Comparison of ENCODE assay signal across 19 cellular contexts in the genomic region with DNA sequence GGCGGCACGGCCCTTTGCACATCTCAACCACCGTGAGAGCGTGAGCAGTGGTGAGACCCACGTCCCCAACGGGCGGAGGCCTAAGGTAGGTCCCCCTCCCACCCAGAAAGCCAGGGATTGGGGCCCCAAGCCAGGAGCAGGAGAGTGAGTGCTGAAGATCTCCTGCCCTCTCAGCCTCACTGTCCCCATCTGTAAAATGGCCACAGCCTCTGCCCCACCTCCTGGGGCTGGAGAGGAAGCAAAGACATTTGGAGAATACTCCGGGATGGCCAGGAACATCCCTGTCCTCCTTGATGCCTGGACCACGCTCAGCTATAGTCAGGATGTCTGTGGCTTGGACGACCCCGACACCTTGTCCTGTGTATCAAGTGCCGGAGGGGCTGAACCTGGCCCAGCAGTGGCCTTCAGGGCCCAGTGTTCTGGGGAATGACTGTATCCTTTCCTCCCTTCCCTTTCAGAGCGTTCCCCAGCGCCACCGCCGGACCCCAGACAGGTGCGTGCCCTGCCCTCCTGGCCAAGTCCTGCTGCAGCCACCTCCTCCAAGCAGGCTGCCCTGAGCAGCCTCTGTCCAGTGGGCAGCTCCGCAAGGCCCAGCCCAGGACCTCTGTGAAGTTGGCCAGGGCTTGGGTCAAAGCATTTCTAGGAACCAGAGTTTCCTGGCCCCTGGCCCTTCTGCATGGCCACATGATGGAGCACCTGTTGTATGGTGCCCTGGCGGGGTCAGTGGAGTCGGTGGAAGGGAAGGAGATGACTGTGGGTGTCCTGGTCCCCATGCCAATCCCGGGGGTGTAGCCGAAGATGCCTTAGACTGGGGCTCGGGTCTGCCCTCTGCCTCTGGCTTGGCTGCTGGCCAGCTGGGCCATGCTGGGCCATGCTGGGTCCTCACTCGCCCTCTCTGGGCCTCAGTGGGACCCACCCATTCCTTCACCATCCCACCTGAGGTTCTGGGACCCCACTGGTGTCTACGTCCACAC. TPM values are rescaled to one million over a fixed set of nuclear protein-coding genes. Genes with fewer than 3 reads are reported as not detected.
DNase-seq lines count a peak whose midpoint lies in the region; ATAC-seq and TF ChIP-seq lines count a peak whose summit lies in the region.
"Had no signal": no experiment of that assay in that cellular context is flagged by ENCODE, and none has a peak within 500 bp of the region (broad histone marks: within the 10 kb centered on the region; RNA-seq: fewer than 3 reads in every experiment).

No MANE protein-coding gene starts in this region.

- H3K4me1 ChIP-seq in BLaER1 treated with 17β-estradiol and CSF1 and Interleukin-3, amounts not matched to agents 10 nM and 100 nM = peaks cover 41 to 86% (median 65%) of the 10 kb centered on the region in 10 experiments
- H3K4me1 ChIP-seq in ovary (ENCODE audit: insufficient read depth) = peaks cover 22% of the 10 kb centered on the region
- H3K4me1 ChIP-seq: gastrocnemius medialis had no signal

- H3K27ac ChIP-seq in BLaER1 treated with 17β-estradiol and CSF1 and Interleukin-3, amounts not matched to agents 10 nM and 100 nM = peak overlapping the region in 9 of 11 experiments; percentile 41 to 76 (median 64); a peak in 15 of 22 replicates
- peak overlapping the region in 1 of 2 donors; percentile 31 for H3K27ac ChIP-seq in ovary
- H3K27ac ChIP-seq: adrenal gland, gastrocnemius medialis had no signal

- peak overlapping the region in 9 of 11 experiments; percentile 3 to 65 (median 51); a peak in 12 of 22 replicates for H3K9ac ChIP-seq in BLaER1 treated with 17β-estradiol and CSF1 and Interleukin-3, amounts not matched to agents 10 nM and 100 nM

- intact Hi-C loops in activated CD4-positive, alpha-beta T cell treated with anti-CD3 and anti-CD28 coated beads for 36 hours (cut with DNase I, micrococcal nuclease) = no loop called here
- intact Hi-C loops in activated CD4-positive, alpha-beta T cell treated with anti-CD3 and anti-CD28 coated beads, Interleukin-2, amount 10 ng/mL, durations not matched to agents 24 days and 14 days (cut with micrococcal nuclease) = no loop called here
- intact Hi-C loops in ovary (cut with DNase I) = no loop called here

- TF ChIP-seq EP300 in ovary (IDR thresholded peaks at IDR 0.05) = no peak

- H3K9me3 Mint-ChIP-seq in activated CD4-positive, alpha-beta T cell treated with anti-CD3 and anti-CD28 coated beads for 36 hours (ENCODE audit: low read depth) = no peaks in the 10 kb centered on the region
- no peaks in the 10 kb centered on the region for H3K9me3 Mint-ChIP-seq in activated CD4-positive, alpha-beta T cell treated with anti-CD3 and anti-CD28 coated beads, Interleukin-2, amount 10 ng/mL, durations not matched to agents 24 days and 14 days
- H3K9me3 Mint-ChIP-seq: CD8-positive, alpha-beta memory T cell; central memory CD8-positive, alpha-beta T cell; GM23338; IgD-negative memory B cell; memory B cell; neural crest cell had no signal

- H3K27ac Mint-ChIP-seq in activated CD4-positive, alpha-beta T cell treated with anti-CD3 and anti-CD28 coated beads for 36 hours = no peak overlapping the region
- no peak overlapping the region for H3K27ac Mint-ChIP-seq in activated CD4-positive, alpha-beta T cell treated with anti-CD3 and anti-CD28 coated beads, Interleukin-2, amount 10 ng/mL, durations not matched to agents 24 days and 14 days
- H3K27ac Mint-ChIP-seq: GM23338, IgD-negative memory B cell, memory B cell had no signal

- peak; percentile 6 for DNase-seq in activated CD4-positive, alpha-beta T cell treated with anti-CD3 and anti-CD28 coated beads for 36 hours
- DNase-seq in activated CD4-positive, alpha-beta T cell treated with anti-CD3 and anti-CD28 coated beads, Interleukin-2, amount 10 ng/mL, durations not matched to agents 24 days and 14 days = no peak
- peak; percentile 39 for DNase-seq in ecto neural progenitor cell (ENCODE audit: low spot score)
- peak in 3 of 5 donors; percentile 26 to 28 (median 26) for DNase-seq in ovary
- DNase-seq in NCI-H1417 (lab: John Stamatoyannopoulos, UW) = no peak
- no peak for DNase-seq in T1000 (lab: John Stamatoyannopoulos, UW)
- DNase-seq: NCI-H748 treated with DMSO at 0.1 percent for 48 hours; stimulated activated CD4-positive, alpha-beta T cell treated with anti-CD3 and anti-CD28 coated beads, Interleukin-4, amount 100 ng/mL, for 4 hours had no signal

- H3K27me3 ChIP-seq in BLaER1 treated with 17β-estradiol and CSF1 and Interleukin-3, amounts not matched to agents 10 nM and 100 nM = no peaks in the 10 kb centered on the region
- H3K27me3 ChIP-seq in ovary = no peaks in the 10 kb centered on the region
- H3K27me3 ChIP-seq: adrenal gland, gastrocnemius medialis, tibial artery had no signal

- peaks cover 14% of the 10 kb centered on the region for H3K36me3 Mint-ChIP-seq in activated CD4-positive, alpha-beta T cell treated with anti-CD3 and anti-CD28 coated beads for 36 hours (ENCODE audit: low read depth)
- peaks cover 29% of the 10 kb centered on the region for H3K36me3 Mint-ChIP-seq in activated CD4-positive, alpha-beta T cell treated with anti-CD3 and anti-CD28 coated beads, Interleukin-2, amount 10 ng/mL, durations not matched to agents 24 days and 14 days (ENCODE audit: low read depth)
- H3K36me3 Mint-ChIP-seq: IgD-negative memory B cell had no signal

- peaks cover 0 to 97% (median 0%) of the 10 kb centered on the region in 11 experiments; a peak in 9 of 22 replicates for H4K20me1 ChIP-seq in BLaER1 treated with 17β-estradiol and CSF1 and Interleukin-3, amounts not matched to agents 10 nM and 100 nM

- peaks cover under 1% of the 10 kb centered on the region for H3K4me1 Mint-ChIP-seq in activated CD4-positive, alpha-beta T cell treated with anti-CD3 and anti-CD28 coated beads for 36 hours
- peaks cover 2% of the 10 kb centered on the region for H3K4me1 Mint-ChIP-seq in activated CD4-positive, alpha-beta T cell treated with anti-CD3 and anti-CD28 coated beads, Interleukin-2, amount 10 ng/mL, durations not matched to agents 24 days and 14 days
- H3K4me1 Mint-ChIP-seq: GM23338, IgD-negative memory B cell, memory B cell had no signal

- H3K9me3 ChIP-seq in BLaER1 treated with 17β-estradiol and CSF1 and Interleukin-3, amounts not matched to agents 10 nM and 100 nM (replicated peaks in 1 of 11) = no peaks in the 10 kb centered on the region
- H3K9me3 ChIP-seq in ovary = no peaks in the 10 kb centered on the region
- H3K9me3 ChIP-seq: adrenal gland, gastrocnemius medialis, tibial artery had no signal

- no peak overlapping the region for H3K4me3 Mint-ChIP-seq in activated CD4-positive, alpha-beta T cell treated with anti-CD3 and anti-CD28 coated beads for 36 hours
- H3K4me3 Mint-ChIP-seq in activated CD4-positive, alpha-beta T cell treated with anti-CD3 and anti-CD28 coated beads, Interleukin-2, amount 10 ng/mL, durations not matched to agents 24 days and 14 days = no peak overlapping the region
- H3K4me3 Mint-ChIP-seq: CD8-positive, alpha-beta memory T cell; central memory CD8-positive, alpha-beta T cell; GM23338; memory B cell; neural crest cell had no signal

- H3K36me3 ChIP-seq in BLaER1 treated with 17β-estradiol and CSF1 and Interleukin-3, amounts not matched to agents 10 nM and 100 nM = peaks cover 0 to 99% (median 0%) of the 10 kb centered on the region in 11 experiments; a peak in 12 of 22 replicates
- H3K36me3 ChIP-seq in ovary = no peaks in the 10 kb centered on the region
- H3K36me3 ChIP-seq: adrenal gland, gastrocnemius medialis, tibial artery had no signal

- H3K4me2 ChIP-seq in BLaER1 treated with 17β-estradiol and CSF1 and Interleukin-3, amounts not matched to agents 10 nM and 100 nM = peak overlapping the region in 9 of 11 experiments; percentile 65 to 90 (median 88); a peak in 18 of 22 replicates
- H3K4me2 ChIP-seq: GM23338 had no signal

- POLR2A ChIA-PET in activated CD4-positive, alpha-beta T cell treated with anti-CD3 and anti-CD28 coated beads for 36 hours (lab: Charles Lee) = no interaction called here

- no peak for TF ChIP-seq POLR2A in ovary (IDR thresholded peaks at IDR 0.05)

- no peak for ATAC-seq in activated CD4-positive, alpha-beta T cell treated with anti-CD3 and anti-CD28 coated beads for 36 hours
- ATAC-seq in GM19324 (IDR thresholded peaks at IDR 0.05; ENCODE audit: low FRiP score, unreplicated experiment) = no peak
- ATAC-seq: gastrocnemius medialis, GM23338 had no signal

- 90 to 93% (median 92%) methylated on average over 25 of the region's 25 CpGs for WGBS in ovary, 3 donors

- no peak for TF ChIP-seq CTCF in ovary (IDR thresholded peaks at IDR 0.05)

- H3K27me3 Mint-ChIP-seq in activated CD4-positive, alpha-beta T cell treated with anti-CD3 and anti-CD28 coated beads for 36 hours = no peaks in the 10 kb centered on the region
- H3K27me3 Mint-ChIP-seq in activated CD4-positive, alpha-beta T cell treated with anti-CD3 and anti-CD28 coated beads, Interleukin-2, amount 10 ng/mL, durations not matched to agents 24 days and 14 days = no peaks in the 10 kb centered on the region
- H3K27me3 Mint-ChIP-seq: CD8-positive, alpha-beta memory T cell; central memory CD8-positive, alpha-beta T cell; IgD-negative memory B cell; memory B cell had no signal

- no peak overlapping the region for H3K4me3 ChIP-seq in BLaER1 treated with 17β-estradiol and CSF1 and Interleukin-3, amounts not matched to agents 10 nM and 100 nM
- no peak overlapping the region for H3K4me3 ChIP-seq in ovary
- H3K4me3 ChIP-seq: adrenal gland, gastrocnemius medialis, GM23338, tibial artery had no signal

- CTCF ChIA-PET in activated CD4-positive, alpha-beta T cell treated with anti-CD3 and anti-CD28 coated beads for 36 hours (lab: Charles Lee) = interaction anchor here (0.7 to 1.3 kb wide), 3 partner anchors 22 to 142 kb away, joined by 3 to 4 read pairs (median 4); no protein-coding TSS in a partner anchor

RNA-seq across cellular contexts. Expression of a gene that starts 38.4 kb away (rescaled TPM):
- 10 to 100 TPM; 51.8 to 85.3 TPM for total RNA-seq in activated CD4-positive, alpha-beta T cell treated with anti-CD3 and anti-CD28 coated beads for 36 hours
- 85.6 and 86.2 TPM in 2 replicates for total RNA-seq in activated CD4-positive, alpha-beta T cell treated with anti-CD3 and anti-CD28 coated beads, Interleukin-2, amount 10 ng/mL, durations not matched to agents 24 days and 14 days
- 10 to 100 TPM; 23.4 to 78.9 (median 39.5) TPM for total RNA-seq in ovary
- polyA plus RNA-seq in ovary = 10 to 100 TPM; 10.2 to 10.7 TPM

Comparison
In these comparisons a context has a peak if more than half of its experiments do, and no peak if none do; other contexts are left out.
1. DNase-seq: peak in activated CD4-positive, alpha-beta T cell treated with anti-CD3 and anti-CD28 coated beads for 36 hours (single experiment), ecto neural progenitor cell (single experiment) and ovary (3 of 5); none in activated CD4-positive, alpha-beta T cell treated with anti-CD3 and anti-CD28 coated beads, Interleukin-2, amount 10 ng/mL, durations not matched to agents 24 days and 14 days (single experiment), NCI-H1417 (0 of 3) and T1000 (single experiment).